Comparison of ENCODE assay signal across 13 cellular contexts in genomic region chr7:111029141-111029572, GRCh38.
A peak's percentile ranks its signal among the peaks of the same experiment; 100 is the strongest.
DNase-seq lines count a peak whose midpoint lies in the region; ATAC-seq and TF ChIP-seq lines count a peak whose summit lies in the region.
"Had no signal": no experiment of that assay in that cellular context is flagged by ENCODE, and none has a peak within 500 bp of the region (broad histone marks: within the 10 kb centered on the region; RNA-seq: fewer than 3 reads in every experiment).

No MANE protein-coding gene starts in this region.

- no peak for DNase-seq in CD8-positive, alpha-beta T cell
- DNase-seq in adipocyte (ENCODE audit: low read depth), result no peak
- DNase-seq in mesenteric fat pad (ENCODE audit: low spot score), result no peak
- DNase-seq in LoVo (ENCODE audit: low spot score), result no peak
- no peak for DNase-seq in inferior parietal cortex (ENCODE audit: extremely low spot score)
- DNase-seq in AG08395 (ENCODE audit: low spot score), result no peak
- DNase-seq: HCEC 1CT, WERI-Rb-1 had no signal

- no peaks in the 10 kb centered on the region for H3K9me3 Mint-ChIP-seq in CD8-positive, alpha-beta T cell
- H3K9me3 Mint-ChIP-seq: IgD-negative memory B cell had no signal

- peak overlapping the region; percentile 0 for H3K27ac ChIP-seq in CD8-positive, alpha-beta T cell (ENCODE audit: low read depth, low read length)
- H3K27ac ChIP-seq: parathyroid adenoma, vagina, WERI-Rb-1 had no signal

- H3K4me3 ChIP-seq in CD8-positive, alpha-beta T cell (ENCODE audit: low read depth, low read length), result no peak overlapping the region
- peak overlapping the region; percentile 38 for H3K4me3 ChIP-seq in adipocyte (ENCODE audit: low read length)
- H3K4me3 ChIP-seq: vagina had no signal

- H3K27me3 ChIP-seq in CD8-positive, alpha-beta T cell (ENCODE audit: insufficient read depth, low read length), result no peaks in the 10 kb centered on the region
- no peaks in the 10 kb centered on the region for H3K27me3 ChIP-seq in adipocyte (replicated peaks; ENCODE audit: control insufficient read depth, insufficient read depth, low read length)
- H3K27me3 ChIP-seq: vagina had no signal

- H3K4me3 Mint-ChIP-seq in CD8-positive, alpha-beta T cell, result peak overlapping the region; percentile 35
- H3K4me3 Mint-ChIP-seq: IgD-negative memory B cell had no signal

- H3K9ac ChIP-seq in adipocyte (ENCODE audit: low read length), result no peak overlapping the region
- H3K9ac ChIP-seq: parathyroid adenoma had no signal

- no peaks in the 10 kb centered on the region for H3K36me3 ChIP-seq in CD8-positive, alpha-beta T cell (ENCODE audit: insufficient read depth, low read length)
- no peaks in the 10 kb centered on the region for H3K36me3 ChIP-seq in adipocyte (ENCODE audit: control insufficient read depth, insufficient read depth, low read length, severe bottlenecking)
- H3K36me3 ChIP-seq: vagina, WERI-Rb-1 had no signal

- CTCF ChIA-PET in CD8-positive, alpha-beta T cell (lab: Charles Lee), result interaction anchor here (0.5 to 1.3 kb wide), 6 partner anchors 10 to 394 kb away, joined by 3 read pairs; no protein-coding TSS in a partner anchor

- peaks cover 62% of the 10 kb centered on the region for H3K4me1 Mint-ChIP-seq in CD8-positive, alpha-beta T cell (ENCODE audit: low read depth)

- no peaks in the 10 kb centered on the region for H3K27me3 Mint-ChIP-seq in CD8-positive, alpha-beta T cell (ENCODE audit: low read depth)
- H3K27me3 Mint-ChIP-seq: IgD-negative memory B cell had no signal

- no peak for ATAC-seq in CD8-positive, alpha-beta T cell
- ATAC-seq in GM19324 (IDR thresholded peaks at IDR 0.05; ENCODE audit: low FRiP score, unreplicated experiment) (peak; percentile 22), HG03571 (IDR thresholded peaks at IDR 0.05; ENCODE audit: unreplicated experiment) (peak; percentile 21)

- intact Hi-C loops in CD8-positive, alpha-beta T cell (cut with DNase I, micrococcal nuclease), result loop anchor here in 1 of 2 experiments (5.0 kb wide), 1 partner anchor 53 kb away; no protein-coding TSS in a partner anchor

- POLR2A ChIA-PET in CD8-positive, alpha-beta T cell (lab: Charles Lee), result interaction anchor here (0.6 to 1.8 kb wide), 6 partner anchors 14 to 426 kb away, joined by 3 to 7 read pairs (median 3); no protein-coding TSS in a partner anchor

- no peak for TF ChIP-seq CTCF in CD8-positive, alpha-beta T cell (IDR thresholded peaks at IDR 0.05)

- peaks cover 63% of the 10 kb centered on the region for H3K4me1 ChIP-seq in CD8-positive, alpha-beta T cell (ENCODE audit: insufficient read depth, low read length)
- H3K4me1 ChIP-seq in adipocyte (ENCODE audit: control insufficient read depth, insufficient read depth, low read length), result peaks cover 20% of the 10 kb centered on the region
- H3K4me1 ChIP-seq: parathyroid adenoma, vagina had no signal

- no peaks in the 10 kb centered on the region for H3K9me3 ChIP-seq in CD8-positive, alpha-beta T cell (ENCODE audit: low read length)
- H3K9me3 ChIP-seq in adipocyte (ENCODE audit: control insufficient read depth, low read length), result no peaks in the 10 kb centered on the region
- H3K9me3 ChIP-seq: vagina had no signal

- H3K36me3 Mint-ChIP-seq in CD8-positive, alpha-beta T cell, result no peaks in the 10 kb centered on the region

- peak overlapping the region; percentile 91 for H3K27ac Mint-ChIP-seq in CD8-positive, alpha-beta T cell
- H3K27ac Mint-ChIP-seq: IgD-negative memory B cell had no signal
